In the genomic region with DNA sequence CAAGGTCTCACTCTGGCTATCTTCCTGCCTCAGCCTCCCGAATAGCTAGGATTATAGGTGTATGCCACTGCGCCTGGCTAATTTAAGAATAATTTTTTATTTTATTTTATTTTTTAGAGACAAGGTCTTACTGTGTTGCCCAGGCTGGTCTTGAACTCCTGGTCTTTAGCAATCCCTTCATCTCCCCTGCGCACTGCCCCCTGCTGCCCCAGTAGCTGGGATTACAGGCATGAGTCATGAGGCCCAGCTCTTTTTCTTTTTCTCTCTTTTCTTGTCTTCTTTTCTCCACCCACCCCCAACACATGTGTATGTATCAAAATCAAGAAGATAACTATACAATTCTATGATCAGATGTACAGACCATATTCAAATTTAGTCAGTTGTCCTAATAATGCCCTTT, we compare ENCODE assay signal across 13 cellular contexts.
DNase-seq lines count a peak whose midpoint lies in the region; ATAC-seq and TF ChIP-seq lines count a peak whose summit lies in the region.
"Had no signal": no experiment of that assay in that cellular context is flagged by ENCODE, and none has a peak within 500 bp of the region (broad histone marks: within the 10 kb centered on the region; RNA-seq: fewer than 3 reads in every experiment).

No MANE protein-coding gene starts in this region.

- H3K36me3 Mint-ChIP-seq in immature natural killer cell, result peaks cover 5 to 19% (median 6%) of the 10 kb centered on the region in 3 donors
- peaks cover 16% of the 10 kb centered on the region for H3K36me3 Mint-ChIP-seq in activated T-cell treated with anti-CD3 and anti-CD28 coated beads, Interleukin-2, amount 50 U/mL, for 24 hours (ENCODE audit: low read depth)

- no peaks in the 10 kb centered on the region for H3K9me3 ChIP-seq in WERI-Rb-1 (ENCODE audit: severe bottlenecking)

- H3K27me3 ChIP-seq in WERI-Rb-1 (ENCODE audit: insufficient read depth, low read depth, severe bottlenecking), result no peaks in the 10 kb centered on the region

- H3K4me3 ChIP-seq in GM12875 (ENCODE audit: low read depth, low read length) (no peak overlapping the region), WERI-Rb-1 (ENCODE audit: low read depth, low read length) (no peak overlapping the region)

- H3K4me3 Mint-ChIP-seq in immature natural killer cell, result no peak overlapping the region
- no peak overlapping the region for H3K4me3 Mint-ChIP-seq in activated T-cell treated with anti-CD3 and anti-CD28 coated beads, Interleukin-2, amount 50 U/mL, for 24 hours
- H3K4me3 Mint-ChIP-seq: natural killer cell had no signal

- intact Hi-C loops in sciatic nerve (cut with DNase I), result no loop called here

- DNase-seq in SKM-1 treated with dmso at 0.1 percent for 144 hours (lab: John Stamatoyannopoulos, UW; ENCODE audit: unreplicated experiment) (peak; percentile 1), SKM-1 (lab: John Stamatoyannopoulos, UW; ENCODE audit: unreplicated experiment) (no peak), WERI-Rb-1 (peak; percentile 11), immature natural killer cell (peak in 1 of 3 donors; percentile 10), NCI-H2171 treated with DMSO at 0.1 percent for 48 hours (lab: John Stamatoyannopoulos, UW) (no peak), sciatic nerve (ENCODE audit: low spot score) (no peak)
- DNase-seq in activated T-cell treated with anti-CD3 and anti-CD28 coated beads, Interleukin-2, amount 50 U/mL, for 24 hours, result no peak
- DNase-seq: aorta; KG1; natural killer cell; NCI-H2227 treated with DMSO at 0.1 percent for 48 hours; stimulated activated naive CD4-positive, alpha-beta T cell had no signal

- TF ChIP-seq CTCF in GM12875 (IDR thresholded peaks at IDR 0.05; ENCODE audit: borderline replicate concordance, insufficient read depth, low read depth, low read length) (0 out of 2 replicates have a peak, but pooled peaks have one; percentile 15), WERI-Rb-1 (IDR thresholded peaks at IDR 0.05; ENCODE audit: low read depth, low read length) (0 out of 2 replicates have a peak, but pooled peaks have one; percentile 16)

- peaks cover 2 to 9% of the 10 kb centered on the region in 2 donors for H3K4me1 Mint-ChIP-seq in immature natural killer cell
- H3K4me1 Mint-ChIP-seq in activated T-cell treated with anti-CD3 and anti-CD28 coated beads, Interleukin-2, amount 50 U/mL, for 24 hours (ENCODE audit: low read depth), result peaks cover 10% of the 10 kb centered on the region

- peaks cover 0 to 10% (median 0%) of the 10 kb centered on the region in 6 donors for H3K9me3 Mint-ChIP-seq in immature natural killer cell
- peaks cover 5% of the 10 kb centered on the region for H3K9me3 Mint-ChIP-seq in activated T-cell treated with anti-CD3 and anti-CD28 coated beads, Interleukin-2, amount 50 U/mL, for 24 hours

- peak overlapping the region in 4 of 6 donors; percentile 4 to 27 (median 12) for H3K27ac Mint-ChIP-seq in immature natural killer cell
- H3K27ac Mint-ChIP-seq in activated T-cell treated with anti-CD3 and anti-CD28 coated beads, Interleukin-2, amount 50 U/mL, for 24 hours, result no peak overlapping the region
- H3K27ac Mint-ChIP-seq: natural killer cell had no signal

- no peak overlapping the region for H3K27ac ChIP-seq in WERI-Rb-1

- H3K36me3 ChIP-seq in WERI-Rb-1, result no peaks in the 10 kb centered on the region

- H3K27me3 Mint-ChIP-seq in immature natural killer cell (ENCODE audit: low read depth in 3 of 3), result no peaks in the 10 kb centered on the region
- H3K27me3 Mint-ChIP-seq in activated T-cell treated with anti-CD3 and anti-CD28 coated beads, Interleukin-2, amount 50 U/mL, for 24 hours, result no peaks in the 10 kb centered on the region

- no peak for ATAC-seq in sciatic nerve
- ATAC-seq: natural killer cell had no signal

Comparison
In these comparisons a context has a peak if more than half of its experiments do, and no peak if none do; other contexts are left out.
1. DNase-seq: peak in SKM-1 treated with dmso at 0.1 percent for 144 hours (single experiment) and WERI-Rb-1 (single experiment); none in SKM-1 (single experiment), NCI-H2171 treated with DMSO at 0.1 percent for 48 hours (single experiment), activated T-cell treated with anti-CD3 and anti-CD28 coated beads, Interleukin-2, amount 50 U/mL, for 24 hours (single experiment) and sciatic nerve (single experiment).